ENCODE assay signal across 8 cellular contexts in genomic region chr21:41926807-41927171, GRCh38. TPM values are rescaled to one million over a fixed set of nuclear protein-coding genes. Genes with fewer than 3 reads are reported as not detected.
DNase-seq lines count a peak whose midpoint lies in the region; ATAC-seq and TF ChIP-seq lines count a peak whose summit lies in the region.

No MANE protein-coding gene starts in this region.

- H3F3A ChIP-seq in SK-N-SH (replicated peaks; ENCODE audit: insufficient read depth): no peaks in the 10 kb centered on the region

- H3K36me3 ChIP-seq in SK-N-SH (replicated peaks in 1 of 2; ENCODE audit: control insufficient read depth in 1 of 2, insufficient read depth in 2 of 2, low read length in 1 of 2) (no peaks in the 10 kb centered on the region), iPS-18a (ENCODE audit: control insufficient read depth, low read depth, low read length) (no peaks in the 10 kb centered on the region), stomach smooth muscle (ENCODE audit: control insufficient read depth in 2 of 2, insufficient read depth in 2 of 2, low read length in 2 of 2) (no peaks in the 10 kb centered on the region)

- H3K9me3 ChIP-seq in SK-N-SH: no peaks in the 10 kb centered on the region
- no peaks in the 10 kb centered on the region for H3K9me3 ChIP-seq in iPS-18a (ENCODE audit: control insufficient read depth, low read depth, low read length)
- H3K9me3 ChIP-seq in stomach smooth muscle (ENCODE audit: control insufficient read depth in 2 of 2, low read length in 2 of 2): no peaks in the 10 kb centered on the region

- H3K27me3 ChIP-seq in SK-N-SH (ENCODE audit: insufficient read depth) (no peaks in the 10 kb centered on the region), iPS-18a (ENCODE audit: control insufficient read depth, insufficient read depth, low read length) (no peaks in the 10 kb centered on the region), stomach smooth muscle (ENCODE audit: control insufficient read depth in 1 of 2, insufficient read depth in 2 of 2, low read length in 2 of 2) (no peaks in the 10 kb centered on the region)

- H3K79me2 ChIP-seq in SK-N-SH (ENCODE audit: insufficient read depth): peaks cover 6% of the 10 kb centered on the region; the same call in 1 of the 2 replicates

- POLR2A ChIA-PET in SK-N-SH (lab: Yijun Ruan, JAX): no interaction called here

- no peaks in the 10 kb centered on the region for H4K20me1 ChIP-seq in SK-N-SH (ENCODE audit: insufficient read depth)

- H3K4me1 ChIP-seq in SK-N-SH (ENCODE audit: control insufficient read depth in 1 of 2, insufficient read depth in 2 of 2, low read depth in 1 of 2, low read length in 1 of 2) (peaks cover 0 to 7% of the 10 kb centered on the region in 2 experiments; a peak in 2 of 4 replicates), iPS-18a (ENCODE audit: control insufficient read depth, low read depth, low read length) (peaks cover 22% of the 10 kb centered on the region), stomach smooth muscle (ENCODE audit: control insufficient read depth, insufficient read depth, low read length) (peaks cover 12% of the 10 kb centered on the region)

- H3K9ac ChIP-seq in SK-N-SH (no peak overlapping the region), iPS-18a (ENCODE audit: low read length) (peak overlapping the region; percentile 32), stomach smooth muscle (ENCODE audit: low read length in 2 of 2) (peak overlapping the region; percentile 45 to 83)

- TF ChIP-seq RAD21 in SK-N-SH (IDR thresholded peaks at IDR 0.05; ENCODE audit: low read length): no peak

- CTCF ChIA-PET in SK-N-SH (lab: Yijun Ruan, JAX): interaction anchor here (0.7 kb wide), 1 partner anchor 851 kb away, joined by 3 read pairs; no protein-coding TSS in a partner anchor

- no peak overlapping the region for H3K4me3 ChIP-seq in SK-N-SH (ENCODE audit: low read depth in 2 of 2, low read length in 1 of 2)
- peak overlapping the region; percentile 14 for H3K4me3 ChIP-seq in WI38 (ENCODE audit: low read depth, low read length)
- H3K4me3 ChIP-seq in iPS-18a (ENCODE audit: low read length): peak overlapping the region; percentile 23
- peak overlapping the region; percentile 62 to 77 for H3K4me3 ChIP-seq in stomach smooth muscle (ENCODE audit: low read length in 2 of 2)

- 80% methylated on average over 3 of the region's 3 CpGs for WGBS in SK-N-SH (ENCODE audit: low lambda C conversion rate)

- H3K27ac ChIP-seq in SK-N-SH (ENCODE audit: low read depth in 2 of 2, low read length in 1 of 2): no peak overlapping the region
- peak overlapping the region; percentile 15 for H3K27ac ChIP-seq in iPS-18a (ENCODE audit: low read length)
- peak overlapping the region; percentile 81 for H3K27ac ChIP-seq in stomach smooth muscle (ENCODE audit: low read length)

- no peaks in the 10 kb centered on the region for H3K9me2 ChIP-seq in SK-N-SH

- TF ChIP-seq CTCF in SK-N-SH (IDR thresholded peaks at IDR 0.05) (no peak), WI38 (IDR thresholded peaks at IDR 0.05; ENCODE audit: low read depth, low read length) (no peak)

- ATAC-seq in SK-N-SH treated with all-trans-retinoic acid at 6 μM for 48 hours: no peak

- no peak for TF ChIP-seq EP300 in SK-N-SH (IDR thresholded peaks at IDR 0.05; ENCODE audit: borderline replicate concordance in 1 of 2, low read depth in 1 of 2, low read length in 1 of 2)

- peak overlapping the region; percentile 45 for H3K4me2 ChIP-seq in SK-N-SH

- DNase-seq in SK-N-SH (no peak), GOT3 (lab: John Stamatoyannopoulos, UW) (no peak)
- DNase-seq in stimulated activated CD4-positive, alpha-beta T cell treated with anti-CD3 and anti-CD28 coated beads, Interleukin-2, amount 100 ng/mL, for 48 hours: no peak
- no peak for DNase-seq in NK-92 treated with Interleukin-12 subunit alpha and Interleukin-12 subunit beta, amount 100 ng/mL, for 24 hours (lab: John Stamatoyannopoulos, UW)

- no peak overlapping the region for H2AFZ ChIP-seq in SK-N-SH (ENCODE audit: low read depth)

TF ChIP-seq in SK-N-SH, 30 proteins besides CTCF, POLR2A, EP300 and RAD21 (continues in another document):
- TF ChIP-seq RFX5 (IDR thresholded peaks at IDR 0.05; ENCODE audit: low read length) (no peak), GABPA (IDR thresholded peaks at IDR 0.05; ENCODE audit: low read depth) (no peak), SIN3A (IDR thresholded peaks at IDR 0.05; ENCODE audit: borderline replicate concordance, low read depth, low read length) (no peak), YY1 (IDR thresholded peaks at IDR 0.05; ENCODE audit: low read depth) (no peak), GATA2 (CRISPR knock-in tag; IDR thresholded peaks at IDR 0.05) (no peak), FOXM1 (IDR thresholded peaks at IDR 0.05; ENCODE audit: low read depth) (no peak), MEF2A (IDR thresholded peaks at IDR 0.05; ENCODE audit: borderline replicate concordance, low read depth) (no peak), ZBTB33 (IDR thresholded peaks at IDR 0.05; ENCODE audit: borderline replicate concordance, low read depth) (no peak), CHD2 (IDR thresholded peaks at IDR 0.05; ENCODE audit: low read length, partially characterized antibody) (no peak), TAF1 (IDR thresholded peaks at IDR 0.05; ENCODE audit: borderline replicate concordance, low read depth, low read length) (no peak), SMC3 (IDR thresholded peaks at IDR 0.05; ENCODE audit: low read depth, low read length) (no peak), NFIC (IDR thresholded peaks at IDR 0.05; ENCODE audit: borderline replicate concordance) (no peak), JUND (IDR thresholded peaks at IDR 0.05) (no peak), FOSL2 (IDR thresholded peaks at IDR 0.05; ENCODE audit: borderline replicate concordance, low read depth) (no peak), TCF12 (IDR thresholded peaks at IDR 0.05) (no peak), RCOR1 (IDR thresholded peaks at IDR 0.05; ENCODE audit: low read length) (no peak), MXI1 (IDR thresholded peaks at IDR 0.05; ENCODE audit: low read depth, low read length) (no peak)

TF ChIP-seq in SK-N-SH treated with all-trans-retinoic acid at 6 μM for 48 hours, 23 proteins besides CTCF, POLR2A, EP300 and RAD21 (continues in another document):
- TF ChIP-seq SNAI2 (CRISPR knock-in tag; IDR thresholded peaks at IDR 0.05) (no peak), BACH2 (CRISPR knock-in tag; IDR thresholded peaks at IDR 0.05; ENCODE audit: borderline replicate concordance) (no peak), ARNTL (CRISPR knock-in tag; IDR thresholded peaks at IDR 0.05; ENCODE audit: borderline replicate concordance, low read depth) (no peak), ISL1 (CRISPR knock-in tag; IDR thresholded peaks at IDR 0.05) (no peak), CREB5 (CRISPR knock-in tag; IDR thresholded peaks at IDR 0.05; ENCODE audit: low read depth) (no peak), OSR1 (CRISPR knock-in tag; IDR thresholded peaks at IDR 0.05) (no peak), ZNF565 (CRISPR knock-in tag; conservative IDR thresholded peaks at IDR 0.05; ENCODE audit: low read depth) (no peak), GLIS3 (CRISPR knock-in tag; IDR thresholded peaks at IDR 0.05) (no peak), CSDC2 (CRISPR knock-in tag; IDR thresholded peaks at IDR 0.05) (no peak), PPARA (CRISPR knock-in tag; IDR thresholded peaks at IDR 0.05; ENCODE audit: borderline replicate concordance) (no peak), POU6F1 (CRISPR knock-in tag; IDR thresholded peaks at IDR 0.05; ENCODE audit: borderline replicate concordance, low read depth) (no peak), ESRRG (CRISPR knock-in tag; IDR thresholded peaks at IDR 0.05) (no peak), ZC3H10 (CRISPR knock-in tag; IDR thresholded peaks at IDR 0.05) (no peak), TOX (CRISPR knock-in tag; IDR thresholded peaks at IDR 0.05; ENCODE audit: borderline replicate concordance) (no peak), RARB (CRISPR knock-in tag; IDR thresholded peaks at IDR 0.05) (no peak)

RNA-seq across cellular contexts. Expression of gene C2CD2, which starts 27.0 kb away (rescaled TPM):
- 9.7 and 15.0 TPM in 2 replicates for polyA plus RNA-seq in SK-N-SH (2012; rRNA removed)
- polyA plus RNA-seq in SK-N-SH (2012; cell fraction: cytosol; rRNA removed): 7.0 and 9.8 TPM in 2 replicates
- 24.0 and 28.3 TPM in 2 replicates for polyA plus RNA-seq in SK-N-SH (2012; cell fraction: nucleus; rRNA removed)

RNA-seq across cellular contexts. Expression of gene PRDM15, which starts 47.6 kb away (rescaled TPM):
- 6.6 and 7.0 TPM in 2 replicates for polyA plus RNA-seq in SK-N-SH (2012; rRNA removed)
- polyA plus RNA-seq in SK-N-SH (2012; cell fraction: cytosol; rRNA removed): 2.5 and 3.0 TPM in 2 replicates
- 25.7 and 30.7 TPM in 2 replicates for polyA plus RNA-seq in SK-N-SH (2012; cell fraction: nucleus; rRNA removed)

Comparison
In these comparisons a context has a peak if more than half of its experiments do, and no peak if none do; other contexts are left out.
1. H3K27ac ChIP-seq: peak in iPS-18a (single experiment) and stomach smooth muscle (single experiment); none in SK-N-SH (0 of 2).
2. H3K4me3 ChIP-seq: peak in WI38 (single experiment), iPS-18a (single experiment) and stomach smooth muscle (2 of 2); none in SK-N-SH (0 of 2).